Comparison of ENCODE assay signal across 16 cellular contexts in the genomic region with DNA sequence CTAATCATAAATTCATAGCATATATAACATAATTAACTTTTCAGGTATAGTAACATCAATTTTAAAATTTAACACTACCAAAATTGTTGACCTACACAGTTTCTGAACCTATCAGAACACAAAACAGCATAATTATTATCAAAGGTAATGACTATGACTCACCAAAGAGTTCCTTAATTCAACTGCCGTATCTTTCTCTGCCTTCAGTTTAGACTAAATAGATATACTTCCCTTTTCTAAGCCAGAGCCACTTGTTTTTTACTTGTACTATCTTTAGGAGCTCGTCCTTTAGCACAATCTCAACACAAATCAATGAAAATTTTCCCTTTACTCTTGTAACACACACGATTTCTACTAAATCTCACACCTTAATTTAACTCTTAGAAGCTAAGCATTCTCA. TPM values are rescaled to one million over a fixed set of nuclear protein-coding genes. Genes with fewer than 3 reads are reported as not detected.
A peak's percentile ranks its signal among the peaks of the same experiment; 100 is the strongest.
DNase-seq lines count a peak whose midpoint lies in the region; ATAC-seq and TF ChIP-seq lines count a peak whose summit lies in the region.
"Had no signal": no experiment of that assay in that cellular context is flagged by ENCODE, and none has a peak within 500 bp of the region (broad histone marks: within the 10 kb centered on the region; RNA-seq: fewer than 3 reads in every experiment).

No MANE protein-coding gene starts in this region.

- H3K27me3 ChIP-seq in ascending aorta, result no peaks in the 10 kb centered on the region
- no peaks in the 10 kb centered on the region for H3K27me3 ChIP-seq in layer of hippocampus (ENCODE audit: control insufficient read depth, insufficient read depth, low read length)
- H3K27me3 ChIP-seq: gastrocnemius medialis had no signal

- H3K4me1 ChIP-seq in ascending aorta, result peaks cover 0 to 17% of the 10 kb centered on the region in 2 donors

- no peak overlapping the region for H3K4me3 Mint-ChIP-seq in CD14-positive monocyte
- H3K4me3 Mint-ChIP-seq in activated naive CD8-positive, alpha-beta T cell treated with anti-CD3 and anti-CD28 coated beads for 36 hours, result no peak overlapping the region

- H3K4me1 Mint-ChIP-seq in CD14-positive monocyte, result peaks cover 13% of the 10 kb centered on the region
- no peaks in the 10 kb centered on the region for H3K4me1 Mint-ChIP-seq in activated naive CD8-positive, alpha-beta T cell treated with anti-CD3 and anti-CD28 coated beads for 36 hours

- no peaks in the 10 kb centered on the region for H3K36me3 ChIP-seq in ascending aorta
- H3K36me3 ChIP-seq: gastrocnemius medialis had no signal

- no peaks in the 10 kb centered on the region for H3K27me3 Mint-ChIP-seq in CD14-positive monocyte (ENCODE audit: low read depth in 3 of 3)
- H3K27me3 Mint-ChIP-seq in activated naive CD8-positive, alpha-beta T cell treated with anti-CD3 and anti-CD28 coated beads for 36 hours, result no peaks in the 10 kb centered on the region

- H3K9me3 Mint-ChIP-seq in CD14-positive monocyte, result no peaks in the 10 kb centered on the region
- H3K9me3 Mint-ChIP-seq in activated naive CD8-positive, alpha-beta T cell treated with anti-CD3 and anti-CD28 coated beads for 36 hours, result no peaks in the 10 kb centered on the region

- intact Hi-C loops in CD14-positive monocyte (cut with micrococcal nuclease), result loop anchor here in 1 of 2 donors (10.0 kb wide), 1 partner anchor 49 kb away; a partner anchor contains a TSS
- intact Hi-C loops in ascending aorta (cut with DNase I), result loop anchor here (10.0 kb wide), 1 partner anchor 249 kb away; a partner anchor contains a TSS

- TF ChIP-seq CTCF in CD14-positive monocyte (IDR thresholded peaks at IDR 0.05) (no peak), ascending aorta (IDR thresholded peaks at IDR 0.05) (no peak)

- H3K9me3 ChIP-seq in ascending aorta, result no peaks in the 10 kb centered on the region
- H3K9me3 ChIP-seq: gastrocnemius medialis had no signal

- H3K27ac ChIP-seq in ascending aorta (peak overlapping the region; percentile 10 to 30), layer of hippocampus (ENCODE audit: low read depth, low read length) (peak overlapping the region; percentile 77)

- ATAC-seq in HG03442 (IDR thresholded peaks at IDR 0.05; ENCODE audit: unreplicated experiment), result no peak
- no peak for ATAC-seq in HG02885 (IDR thresholded peaks at IDR 0.05; ENCODE audit: poor library complexity, unreplicated experiment)
- no peak for ATAC-seq in HG02588 (IDR thresholded peaks at IDR 0.05; ENCODE audit: unreplicated experiment)
- ATAC-seq: gastrocnemius medialis had no signal

- DNase-seq in CD14-positive monocyte (ENCODE audit: low spot score), result no peak
- peak; percentile 80 for DNase-seq in NAMALWA (ENCODE audit: low spot score)
- DNase-seq in ascending aorta (ENCODE audit: low spot score in 2 of 2), result no peak
- DNase-seq in activated naive CD8-positive, alpha-beta T cell treated with anti-CD3 and anti-CD28 coated beads for 36 hours, result no peak
- DNase-seq: ACHN; activated CD4-positive, alpha-beta T cell treated with anti-CD3 and anti-CD28 coated beads, Interleukin-2, amount 50 U/mL, for 1 hour; aorta; effector memory CD4-positive, alpha-beta T cell; gastrocnemius medialis; islet precursor cell; NCI-H146; NCI-H524 had no signal

- peaks cover 30 to 43% of the 10 kb centered on the region in 2 donors for H3K36me3 Mint-ChIP-seq in CD14-positive monocyte
- H3K36me3 Mint-ChIP-seq in activated naive CD8-positive, alpha-beta T cell treated with anti-CD3 and anti-CD28 coated beads for 36 hours, result no peaks in the 10 kb centered on the region

- H3K27ac Mint-ChIP-seq in CD14-positive monocyte, result peak overlapping the region in 6 of 7 donors; percentile 2 to 84 (median 58)
- no peak overlapping the region for H3K27ac Mint-ChIP-seq in activated naive CD8-positive, alpha-beta T cell treated with anti-CD3 and anti-CD28 coated beads for 36 hours

- no peak overlapping the region for H3K4me3 ChIP-seq in ascending aorta
- H3K4me3 ChIP-seq: gastrocnemius medialis had no signal

RNA-seq across cellular contexts. Expression of a gene that starts 54.4 kb away (rescaled TPM):
- polyA plus RNA-seq in CD14-positive monocyte, result 10 to 100 TPM in 1 of 2 donors, 1 to 10 TPM in 1; 9.9 to 17.9 TPM
- 39.2 TPM for total RNA-seq in ascending aorta
- total RNA-seq in activated naive CD8-positive, alpha-beta T cell treated with anti-CD3 and anti-CD28 coated beads for 36 hours, result 10 to 100 TPM; 14.0 to 14.4 TPM
